8 cellular contexts compared by ENCODE assay signal in genomic region chr14:75428230-75429104, GRCh38. TPM values are rescaled to one million over a fixed set of nuclear protein-coding genes. Genes with fewer than 3 reads are reported as not detected.
DNase-seq lines count a peak whose midpoint lies in the region; ATAC-seq and TF ChIP-seq lines count a peak whose summit lies in the region.

No MANE protein-coding gene starts in this region.

- intact Hi-C loops in heart left ventricle (cut with DNase I) = loop anchor here in 8 of 10 donors (1.0 to 10.0 kb wide), 7 partner anchors 22 to 304 kb away; partner anchors contain the start of gene NEK9 (in 1 of the 8)
- intact Hi-C loops in posterior cingulate gyrus (cut with DNase I) = loop anchor here (5.0 kb wide), 2 partner anchors 59 to 116 kb away; no protein-coding TSS in a partner anchor

- TF ChIP-seq EP300 in Ishikawa (IDR thresholded peaks at IDR 0.05; ENCODE audit: borderline replicate concordance) = no peak

- peak; percentile 9 for ATAC-seq in GM19025 (IDR thresholded peaks at IDR 0.05; ENCODE audit: low read depth, unreplicated experiment)
- peak in 3 of 4 donors; percentile 14 to 42 (median 26) for ATAC-seq in heart left ventricle

- H3K27ac Mint-ChIP-seq in activated naive CD4-positive, alpha-beta T cell treated with anti-CD3 and anti-CD28 coated beads, Interleukin-2, amount 50 U/mL, for 24 hours = no peak overlapping the region

- H3K4me3 Mint-ChIP-seq in activated naive CD4-positive, alpha-beta T cell treated with anti-CD3 and anti-CD28 coated beads, Interleukin-2, amount 50 U/mL, for 24 hours = peak overlapping the region; percentile 76

- no peaks in the 10 kb centered on the region for H3K36me3 Mint-ChIP-seq in activated naive CD4-positive, alpha-beta T cell treated with anti-CD3 and anti-CD28 coated beads, Interleukin-2, amount 50 U/mL, for 24 hours

- H3K4me1 Mint-ChIP-seq in activated naive CD4-positive, alpha-beta T cell treated with anti-CD3 and anti-CD28 coated beads, Interleukin-2, amount 50 U/mL, for 24 hours = peaks cover 9% of the 10 kb centered on the region

- H3K9me3 ChIP-seq in heart left ventricle = peaks cover 0 to 11% (median 0%) of the 10 kb centered on the region in 12 donors

- H3K27ac ChIP-seq in heart left ventricle = peak overlapping the region; percentile 56 to 93 (median 88)

- TF ChIP-seq RAD21 in Ishikawa (IDR thresholded peaks at IDR 0.05; ENCODE audit: low read depth) = no peak

- H3K36me3 ChIP-seq in heart left ventricle = peaks cover 0 to 21% (median 17%) of the 10 kb centered on the region in 9 donors

- H3K4me3 ChIP-seq in heart left ventricle = peak overlapping the region; percentile 47 to 96 (median 78)

- DNase-seq in AG08396 (ENCODE audit: low spot score) (peak; percentile 62), heart left ventricle (peak; percentile 60 to 80 (median 72)), posterior cingulate gyrus (peak in 7 of 10 donors; percentile 40 to 92 (median 57)), NCI-H1048 (lab: John Stamatoyannopoulos, UW) (no peak), NCI-H774 (lab: John Stamatoyannopoulos, UW) (no peak)

- H3K4me1 ChIP-seq in heart left ventricle = peaks cover 4 to 59% (median 50%) of the 10 kb centered on the region in 12 donors

- no peak for TF ChIP-seq POLR2A in heart left ventricle (IDR thresholded peaks at IDR 0.05)

- H3K27me3 ChIP-seq in heart left ventricle = no peaks in the 10 kb centered on the region

- WGBS in heart left ventricle, 4 donors = 1 to 2% (median 1%) methylated on average over 18 to 64 of the region's 64 CpGs

- H3K9me3 Mint-ChIP-seq in activated naive CD4-positive, alpha-beta T cell treated with anti-CD3 and anti-CD28 coated beads, Interleukin-2, amount 50 U/mL, for 24 hours = no peaks in the 10 kb centered on the region

- H3K27me3 Mint-ChIP-seq in activated naive CD4-positive, alpha-beta T cell treated with anti-CD3 and anti-CD28 coated beads, Interleukin-2, amount 50 U/mL, for 24 hours = peaks cover 15% of the 10 kb centered on the region

- no peak for TF ChIP-seq CTCF in heart left ventricle (IDR thresholded peaks at IDR 0.05)

TF ChIP-seq in Ishikawa, 13 proteins besides CTCF, POLR2A, EP300 and RAD21:
- no peak for TF ChIP-seq TAF1 (IDR thresholded peaks at IDR 0.05; ENCODE audit: low read depth)
- TF ChIP-seq FOXM1 (IDR thresholded peaks at IDR 0.05; ENCODE audit: borderline replicate concordance, low read depth) = no peak
- TF ChIP-seq ZBTB7A (IDR thresholded peaks at IDR 0.05; ENCODE audit: low read depth) = 0 out of 2 replicates have a peak, but pooled peaks have one; percentile 16
- TF ChIP-seq REST (IDR thresholded peaks at IDR 0.05; ENCODE audit: low read depth) = no peak
- TF ChIP-seq EGR1 (IDR thresholded peaks at IDR 0.05) = peak; percentile 64; the same call in 1 of the 2 replicates
- TF ChIP-seq YY1 (IDR thresholded peaks at IDR 0.05; ENCODE audit: low read depth) = no peak
- TF ChIP-seq CEBPB (IDR thresholded peaks at IDR 0.05) = no peak

RNA-seq across cellular contexts. Expression of gene JDP2, which starts 0.6 kb away (rescaled TPM):
- total RNA-seq in heart left ventricle = 10 to 100 TPM; 12.2 to 72.6 (median 28.1) TPM
- polyA plus RNA-seq in heart left ventricle = 10 to 100 TPM; 14.9 to 46.0 TPM

Comparison
In these comparisons a context has a peak if more than half of its experiments do, and no peak if none do; other contexts are left out.
1. DNase-seq: peak in AG08396 (single experiment), heart left ventricle (5 of 5) and posterior cingulate gyrus (7 of 10); none in NCI-H1048 (single experiment) and NCI-H774 (single experiment).